Comparison of ENCODE assay signal across 8 cellular contexts in genomic region chr4:112279025-112279881, GRCh38. TPM values are rescaled to one million over a fixed set of nuclear protein-coding genes. Genes with fewer than 3 reads are reported as not detected.
DNase-seq lines count a peak whose midpoint lies in the region; ATAC-seq and TF ChIP-seq lines count a peak whose summit lies in the region.

No MANE protein-coding gene starts in this region.

- peaks cover 39% of the 10 kb centered on the region for H3K4me1 ChIP-seq in CD4-positive, CD25-positive, alpha-beta regulatory T cell (ENCODE audit: control insufficient read depth, insufficient read depth, low read length, poor library complexity, severe bottlenecking)
- H3K4me1 ChIP-seq in body of pancreas, result peaks cover 72% of the 10 kb centered on the region
- H3K4me1 ChIP-seq in Peyer's patch, result peaks cover 0 to 7% (median 0%) of the 10 kb centered on the region in 4 donors

- peaks cover 0 to 3% of the 10 kb centered on the region in 2 experiments for H3K9me3 ChIP-seq in CD4-positive, CD25-positive, alpha-beta regulatory T cell (ENCODE audit: control insufficient read depth in 2 of 2, low read length in 2 of 2)
- H3K9me3 ChIP-seq in body of pancreas, result no peaks in the 10 kb centered on the region
- H3K9me3 ChIP-seq in Peyer's patch, result no peaks in the 10 kb centered on the region

- H3K9me3 Mint-ChIP-seq in CD4-positive, CD25-positive, alpha-beta regulatory T cell, result peaks cover 0 to 3% (median 0%) of the 10 kb centered on the region in 7 donors
- H3K9me3 Mint-ChIP-seq in activated CD4-positive, alpha-beta T cell treated with anti-CD3 and anti-CD28 coated beads, Interleukin-2, amount 10 ng/mL, durations not matched to agents 7 days and 5 days, result peaks cover 7% of the 10 kb centered on the region

- no peak for TF ChIP-seq POLR2A in body of pancreas (IDR thresholded peaks at IDR 0.05)
- TF ChIP-seq POLR2A in Peyer's patch (IDR thresholded peaks at IDR 0.05), result no peak

- H3K27ac Mint-ChIP-seq in CD4-positive, CD25-positive, alpha-beta regulatory T cell, result peak overlapping the region; percentile 43 to 93 (median 88)
- H3K27ac Mint-ChIP-seq in activated CD4-positive, alpha-beta T cell treated with anti-CD3 and anti-CD28 coated beads, Interleukin-2, amount 10 ng/mL, durations not matched to agents 7 days and 5 days, result no peak overlapping the region

- no peaks in the 10 kb centered on the region for H3K27me3 ChIP-seq in CD4-positive, CD25-positive, alpha-beta regulatory T cell (ENCODE audit: control insufficient read depth, insufficient read depth, low read length)
- H3K27me3 ChIP-seq in body of pancreas (no peaks in the 10 kb centered on the region), Peyer's patch (no peaks in the 10 kb centered on the region)

- peak overlapping the region; percentile 49 for H3K4me3 ChIP-seq in CD4-positive, CD25-positive, alpha-beta regulatory T cell (ENCODE audit: low read depth, low read length)
- no peak overlapping the region for H3K4me3 ChIP-seq in body of pancreas
- peak overlapping the region in 1 of 4 donors; percentile 10 for H3K4me3 ChIP-seq in Peyer's patch

- POLR2A ChIA-PET in activated CD4-positive, alpha-beta T cell treated with anti-CD3 and anti-CD28 coated beads, Interleukin-2, amount 10 ng/mL, durations not matched to agents 7 days and 5 days (lab: Charles Lee), result no interaction called here

- intact Hi-C loops in body of pancreas (cut with DNase I), result no loop called here

- no peak for ATAC-seq in CD4-positive, CD25-positive, alpha-beta regulatory T cell (ENCODE audit: low read depth in 2 of 2)
- ATAC-seq in GM19372 (IDR thresholded peaks at IDR 0.05; ENCODE audit: low read depth, unreplicated experiment), result peak; percentile 57
- peak; percentile 87 for ATAC-seq in HG03175 (IDR thresholded peaks at IDR 0.05; ENCODE audit: unreplicated experiment)
- ATAC-seq in body of pancreas, result peak; percentile 7

- H3K27me3 Mint-ChIP-seq in CD4-positive, CD25-positive, alpha-beta regulatory T cell, result no peaks in the 10 kb centered on the region
- no peaks in the 10 kb centered on the region for H3K27me3 Mint-ChIP-seq in activated CD4-positive, alpha-beta T cell treated with anti-CD3 and anti-CD28 coated beads, Interleukin-2, amount 10 ng/mL, durations not matched to agents 7 days and 5 days

- H3K27ac ChIP-seq in CD4-positive, CD25-positive, alpha-beta regulatory T cell (ENCODE audit: insufficient read depth, low read length, poor library complexity, severe bottlenecking), result peak overlapping the region; percentile 50
- H3K27ac ChIP-seq in body of pancreas, result peak overlapping the region in 1 of 4 donors; percentile 29
- peak overlapping the region in 1 of 4 donors; percentile 70 for H3K27ac ChIP-seq in Peyer's patch

- peak overlapping the region; percentile 17 to 69 (median 50) for H3K4me3 Mint-ChIP-seq in CD4-positive, CD25-positive, alpha-beta regulatory T cell
- H3K4me3 Mint-ChIP-seq in activated CD4-positive, alpha-beta T cell treated with anti-CD3 and anti-CD28 coated beads, Interleukin-2, amount 10 ng/mL, durations not matched to agents 7 days and 5 days, result no peak overlapping the region

- no peak for DNase-seq in CD4-positive, CD25-positive, alpha-beta regulatory T cell
- DNase-seq in body of pancreas, result no peak
- no peak for DNase-seq in Peyer's patch
- DNase-seq in islet precursor cell, result no peak
- DNase-seq in COLO668 (lab: John Stamatoyannopoulos, UW; ENCODE audit: unreplicated experiment), result no peak
- DNase-seq in activated CD4-positive, alpha-beta T cell treated with anti-CD3 and anti-CD28 coated beads, Interleukin-2, amount 10 ng/mL, durations not matched to agents 7 days and 5 days, result no peak

- CTCF ChIA-PET in activated CD4-positive, alpha-beta T cell treated with anti-CD3 and anti-CD28 coated beads, Interleukin-2, amount 10 ng/mL, durations not matched to agents 7 days and 5 days (lab: Charles Lee), result interaction anchor here (0.6 kb wide), 1 partner anchor 144 kb away, joined by 3 read pairs; no protein-coding TSS in a partner anchor

- no peak for TF ChIP-seq CTCF in body of pancreas (IDR thresholded peaks at IDR 0.05)
- no peak for TF ChIP-seq CTCF in Peyer's patch (IDR thresholded peaks at IDR 0.05)

- H3K36me3 Mint-ChIP-seq in CD4-positive, CD25-positive, alpha-beta regulatory T cell, result peaks cover 31% of the 10 kb centered on the region
- H3K36me3 Mint-ChIP-seq in activated CD4-positive, alpha-beta T cell treated with anti-CD3 and anti-CD28 coated beads, Interleukin-2, amount 10 ng/mL, durations not matched to agents 7 days and 5 days (ENCODE audit: low read depth), result peaks cover 61% of the 10 kb centered on the region

- peaks cover 22 to 81% (median 68%) of the 10 kb centered on the region in 4 donors for H3K4me1 Mint-ChIP-seq in CD4-positive, CD25-positive, alpha-beta regulatory T cell
- H3K4me1 Mint-ChIP-seq in activated CD4-positive, alpha-beta T cell treated with anti-CD3 and anti-CD28 coated beads, Interleukin-2, amount 10 ng/mL, durations not matched to agents 7 days and 5 days, result peaks cover 63% of the 10 kb centered on the region

- H3K36me3 ChIP-seq in CD4-positive, CD25-positive, alpha-beta regulatory T cell (ENCODE audit: control insufficient read depth, insufficient read depth, low read length), result peaks cover 29% of the 10 kb centered on the region
- peaks cover 0 to 3% of the 10 kb centered on the region in 2 donors for H3K36me3 ChIP-seq in body of pancreas (replicated peaks in 1 of 2; ENCODE audit: insufficient read depth in 1 of 2, low read depth in 2 of 2)
- H3K36me3 ChIP-seq in Peyer's patch, result no peaks in the 10 kb centered on the region

- WGBS in body of pancreas, 2 donors, result 17 to 27% methylated on average over 10 of the region's 10 CpGs

RNA-seq across cellular contexts. Expression of gene TIFA, which starts 6.5 kb away (rescaled TPM):
- 32.1 TPM for total RNA-seq in CD4-positive, CD25-positive, alpha-beta regulatory T cell
- polyA plus RNA-seq in CD4-positive, CD25-positive, alpha-beta regulatory T cell, result 10 to 100 TPM; 51.3 to 82.3 (median 63.9) TPM
- 10 to 100 TPM in 1 of 2 donors, 1 to 10 TPM in 1; 5.9 to 13.0 TPM for total RNA-seq in body of pancreas
- total RNA-seq in Peyer's patch, result 1 to 10 TPM in 3 of 4 donors, under 1 TPM in 1; 0.47 to 6.8 (median 3.7) TPM
- total RNA-seq in activated CD4-positive, alpha-beta T cell treated with anti-CD3 and anti-CD28 coated beads, Interleukin-2, amount 10 ng/mL, durations not matched to agents 7 days and 5 days, result 10 to 100 TPM; 27.0 to 29.4 TPM

RNA-seq across cellular contexts. Expression of gene ALPK1, which starts 17.9 kb away (rescaled TPM):
- 6.2 TPM for total RNA-seq in CD4-positive, CD25-positive, alpha-beta regulatory T cell
- 1 to 10 TPM in 2 of 4 donors, under 1 TPM in 2; 0.23 to 1.4 (median 0.69) TPM for polyA plus RNA-seq in CD4-positive, CD25-positive, alpha-beta regulatory T cell
- 10 to 100 TPM; 14.8 to 26.7 TPM for total RNA-seq in body of pancreas
- total RNA-seq in Peyer's patch, result 10 to 100 TPM; 32.0 to 37.0 (median 36.2) TPM
- total RNA-seq in activated CD4-positive, alpha-beta T cell treated with anti-CD3 and anti-CD28 coated beads, Interleukin-2, amount 10 ng/mL, durations not matched to agents 7 days and 5 days, result 10 to 100 TPM; 17.3 to 18.3 TPM

RNA-seq across cellular contexts. Expression of gene AP1AR, which starts 47.7 kb away (rescaled TPM):
- total RNA-seq in CD4-positive, CD25-positive, alpha-beta regulatory T cell, result 10.9 TPM
- 10 to 100 TPM; 19.2 to 20.7 (median 19.6) TPM for polyA plus RNA-seq in CD4-positive, CD25-positive, alpha-beta regulatory T cell
- total RNA-seq in body of pancreas (10 to 100 TPM in 1 of 2 donors, 1 to 10 TPM in 1; 9.1 to 12.5 TPM), Peyer's patch (10 to 100 TPM; 18.2 to 46.1 (median 32.5) TPM)
- 10 to 100 TPM in 1 of 2 experiments, 1 to 10 TPM in 1; 10.0 to 10.5 TPM for total RNA-seq in activated CD4-positive, alpha-beta T cell treated with anti-CD3 and anti-CD28 coated beads, Interleukin-2, amount 10 ng/mL, durations not matched to agents 7 days and 5 days

Comparison
In these comparisons a context has a peak if more than half of its experiments do, and no peak if none do; other contexts are left out.
1. ATAC-seq: peak in GM19372 (single experiment), HG03175 (single experiment) and body of pancreas (single experiment); none in CD4-positive, CD25-positive, alpha-beta regulatory T cell (0 of 2).